In genomic region chr5:1743061-1743768, GRCh38 we compare ENCODE assay signal across 16 cellular contexts.
"Had no signal": no experiment of that assay in that cellular context is flagged by ENCODE, and none has a peak within 500 bp of the region (broad histone marks: within the 10 kb centered on the region; RNA-seq: fewer than 3 reads in every experiment).

No MANE protein-coding gene starts in this region.

- ATAC-seq: activated CD4-positive, alpha-beta T cell treated with anti-CD3 and anti-CD28 coated beads for 36 hours had no signal

- DNase-seq: activated CD4-positive, alpha-beta T cell treated with anti-CD3 and anti-CD28 coated beads for 36 hours; activated CD4-positive, alpha-beta T cell treated with anti-CD3 and anti-CD28 coated beads, Interleukin-2, amount 50 U/mL, for 48 hours; activated naive CD4-positive, alpha-beta T cell treated with anti-CD3 and anti-CD28 coated beads, Interleukin-2, amount 50 U/mL, for 16 hours; activated T-cell treated with anti-CD3 and anti-CD28 coated beads, Interleukin-2, amount 50 U/mL, for 24 hours; left ventricle myocardium inferior; mammary epithelial cell; nephron progenitor cell; occipital lobe; stimulated activated CD8-positive, alpha-beta memory T cell treated with anti-CD3 and anti-CD28 coated beads, Interleukin-4, amount 100 ng/mL, for 48 hours; stimulated activated naive CD4-positive, alpha-beta T cell had no signal

- H3K27ac ChIP-seq: cardiac muscle cell, left ventricle myocardium inferior, SK-N-MC, tibial artery, vagina had no signal

- H3K4me3 Mint-ChIP-seq: activated CD4-positive, alpha-beta T cell treated with anti-CD3 and anti-CD28 coated beads for 36 hours; activated T-cell treated with anti-CD3 and anti-CD28 coated beads, Interleukin-2, amount 50 U/mL, for 24 hours; nephron progenitor cell; T-helper 2 cell treated with Interferon-gamma antibody and Interleukin-4, amounts not matched to agents 5 μg/mL and 100 μg/mL, for 36 hours had no signal

- H3K4me1 Mint-ChIP-seq: activated CD4-positive, alpha-beta T cell treated with anti-CD3 and anti-CD28 coated beads for 36 hours had no signal

- H3K9me3 ChIP-seq: vagina had no signal

- H3K27me3 ChIP-seq: cardiac muscle cell, vagina had no signal

- H3K27ac Mint-ChIP-seq: activated CD4-positive, alpha-beta T cell treated with anti-CD3 and anti-CD28 coated beads for 36 hours; activated T-cell treated with anti-CD3 and anti-CD28 coated beads, Interleukin-2, amount 50 U/mL, for 24 hours; activated T-helper 2 cell treated with anti-CD3 and anti-CD28 coated beads, Interferon-gamma antibody, Interleukin-2, Interleukin-4, amounts not matched to agents 10 μg/mL and 5 μg/mL and 100 μg/mL, durations not matched to agents 14 hours and 24 hours and 36 hours; nephron progenitor cell; T-helper 2 cell treated with Interferon-gamma antibody and Interleukin-4, amounts not matched to agents 5 μg/mL and 100 μg/mL, for 36 hours had no signal
